In the genomic region with DNA sequence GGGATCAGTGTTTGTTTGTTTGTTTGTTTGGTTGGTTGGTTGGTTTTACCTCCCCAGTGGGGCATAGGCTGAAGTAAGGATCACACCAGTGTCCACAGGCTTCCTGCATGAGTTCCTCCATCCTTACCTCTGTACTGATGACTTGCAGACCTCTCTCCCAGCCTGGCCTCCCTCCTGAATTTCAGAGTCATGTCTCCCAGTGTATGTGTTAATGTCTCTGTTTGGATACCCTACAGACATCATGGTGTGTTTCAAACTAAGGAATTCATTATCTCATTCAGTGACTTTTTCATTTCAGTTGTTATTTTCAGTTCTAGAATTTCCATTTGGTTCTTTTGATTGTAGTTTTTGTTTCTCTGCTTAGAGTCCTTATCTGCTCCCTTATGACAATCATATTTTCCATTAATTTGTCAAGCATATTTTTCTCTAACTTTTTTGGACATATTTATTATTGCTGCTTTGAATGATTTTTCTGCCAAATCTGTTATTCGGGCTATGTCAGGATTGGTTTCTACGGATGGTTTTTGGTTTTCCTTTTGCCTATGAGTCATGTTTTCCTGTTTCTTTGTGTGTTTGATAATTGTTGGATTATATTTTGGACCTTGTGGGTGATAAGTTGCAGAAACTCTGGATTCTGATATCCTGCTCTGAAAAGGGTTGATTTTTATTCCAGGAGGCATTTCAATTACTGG, we compare ENCODE assay signal across 19 cellular contexts. TPM values are rescaled to one million over a fixed set of nuclear protein-coding genes. Genes with fewer than 3 reads are reported as not detected.
DNase-seq lines count a peak whose midpoint lies in the region; TF ChIP-seq lines count a peak whose summit lies in the region.
"Had no signal": no experiment of that assay in that cellular context is flagged by ENCODE, and none has a peak within 500 bp of the region (broad histone marks: within the 10 kb centered on the region; RNA-seq: fewer than 3 reads in every experiment).

No MANE protein-coding gene starts in this region.

- H3K27ac Mint-ChIP-seq in activated T-helper 2 cell treated with anti-CD3 and anti-CD28 coated beads, Interferon-gamma antibody, Interleukin-2, Interleukin-4, amounts not matched to agents 10 μg/mL and 5 μg/mL and 100 μg/mL, durations not matched to agents 14 hours and 24 hours and 36 hours = peak overlapping the region; percentile 73
- H3K27ac Mint-ChIP-seq: immature natural killer cell, progenitor cell of endocrine pancreas had no signal

- no peaks in the 10 kb centered on the region for H3K36me3 Mint-ChIP-seq in activated T-helper 2 cell treated with anti-CD3 and anti-CD28 coated beads, Interferon-gamma antibody, Interleukin-2, Interleukin-4, amounts not matched to agents 10 μg/mL and 5 μg/mL and 100 μg/mL, durations not matched to agents 14 hours and 24 hours and 36 hours (ENCODE audit: low read depth)
- H3K36me3 Mint-ChIP-seq: immature natural killer cell had no signal

- no peaks in the 10 kb centered on the region for H3K27me3 Mint-ChIP-seq in activated T-helper 2 cell treated with anti-CD3 and anti-CD28 coated beads, Interferon-gamma antibody, Interleukin-2, Interleukin-4, amounts not matched to agents 10 μg/mL and 5 μg/mL and 100 μg/mL, durations not matched to agents 14 hours and 24 hours and 36 hours (ENCODE audit: low read depth)
- H3K27me3 Mint-ChIP-seq: naive thymus-derived CD8-positive, alpha-beta T cell had no signal

- no peak overlapping the region for H3K4me3 ChIP-seq in A673 (ENCODE audit: low read depth, low read length, poor library complexity, severe bottlenecking)
- H3K4me3 ChIP-seq in fibroblast of lung (replicated peaks in 1 of 4; ENCODE audit: control extremely low read depth in 1 of 4, insufficient read depth in 1 of 4, low read depth in 3 of 4, low read length in 4 of 4) = no peak overlapping the region
- no peak overlapping the region for H3K4me3 ChIP-seq in lower leg skin (ENCODE audit: low read depth, poor library complexity, severe bottlenecking)
- H3K4me3 ChIP-seq: coronary artery, lung had no signal

- no peaks in the 10 kb centered on the region for H3K9me3 ChIP-seq in A673 (ENCODE audit: low read depth, low read length, poor library complexity, severe bottlenecking)
- H3K9me3 ChIP-seq in fibroblast of lung (ENCODE audit: control insufficient read depth, insufficient read depth, low read depth, low read length) = no peaks in the 10 kb centered on the region
- H3K9me3 ChIP-seq: Caco-2 had no signal

- H3K4me3 Mint-ChIP-seq in activated T-helper 2 cell treated with anti-CD3 and anti-CD28 coated beads, Interferon-gamma antibody, Interleukin-2, Interleukin-4, amounts not matched to agents 10 μg/mL and 5 μg/mL and 100 μg/mL, durations not matched to agents 14 hours and 24 hours and 36 hours (ENCODE audit: low read depth) = no peak overlapping the region
- H3K4me3 Mint-ChIP-seq: immature natural killer cell; naive thymus-derived CD8-positive, alpha-beta T cell had no signal

- CTCF ChIA-PET in A673 (lab: Charles Lee) = no interaction called here

- TF ChIP-seq CTCF in A673 (conservative IDR thresholded peaks at IDR 0.05; ENCODE audit: low read depth, low read length) (no peak), fibroblast of lung (conservative IDR thresholded peaks at IDR 0.05 in 1 of 2, IDR thresholded peaks at IDR 0.05 in 1 of 2; ENCODE audit: low read depth in 1 of 2, low read length in 2 of 2) (no peak), lower leg skin (IDR thresholded peaks at IDR 0.05) (no peak)

- H4K20me1 ChIP-seq in fibroblast of lung (ENCODE audit: control insufficient read depth, extremely low read depth, insufficient read depth, low read length) = no peaks in the 10 kb centered on the region

- 17 to 29% methylated on average over 2 of the region's 2 CpGs for WGBS in lower leg skin, 2 donors

- peaks cover 11% of the 10 kb centered on the region for H3K79me2 ChIP-seq in fibroblast of lung (ENCODE audit: control insufficient read depth, insufficient read depth, low read length)

- POLR2A ChIA-PET in A673 (lab: Charles Lee; ENCODE audit: low non-redundant PET) = no interaction called here

- peaks cover 10% of the 10 kb centered on the region for H3K4me1 Mint-ChIP-seq in activated T-helper 2 cell treated with anti-CD3 and anti-CD28 coated beads, Interferon-gamma antibody, Interleukin-2, Interleukin-4, amounts not matched to agents 10 μg/mL and 5 μg/mL and 100 μg/mL, durations not matched to agents 14 hours and 24 hours and 36 hours (ENCODE audit: low read depth)

- H3K4me2 ChIP-seq in fibroblast of lung (ENCODE audit: extremely low read depth, insufficient read depth, low read length) = no peak overlapping the region

- intact Hi-C loops in A673 (cut with micrococcal nuclease; ENCODE audit: unreplicated experiment) = loop anchor here (2.0 kb wide), 1 partner anchor 37 kb away; no protein-coding TSS in a partner anchor
- intact Hi-C loops in activated T-helper 2 cell treated with anti-CD3 and anti-CD28 coated beads, Interferon-gamma antibody, Interleukin-2, Interleukin-4, amounts not matched to agents 10 μg/mL and 5 μg/mL and 100 μg/mL, durations not matched to agents 14 hours and 24 hours and 36 hours (cut with micrococcal nuclease) = loop anchor here (2.0 kb wide), 1 partner anchor 21 kb away; no protein-coding TSS in a partner anchor
- intact Hi-C loops in lower leg skin (cut with DNase I; ENCODE audit: low total_unique reads) = no loop called here

- H3K9me3 Mint-ChIP-seq in activated T-helper 2 cell treated with anti-CD3 and anti-CD28 coated beads, Interferon-gamma antibody, Interleukin-2, Interleukin-4, amounts not matched to agents 10 μg/mL and 5 μg/mL and 100 μg/mL, durations not matched to agents 14 hours and 24 hours and 36 hours = peaks cover 6% of the 10 kb centered on the region

- peaks cover 70% of the 10 kb centered on the region for H3K36me3 ChIP-seq in A673 (ENCODE audit: insufficient read depth, low read length, poor library complexity, severe bottlenecking)
- H3K36me3 ChIP-seq in fibroblast of lung (ENCODE audit: control insufficient read depth, insufficient read depth, low read length) = peaks cover 3% of the 10 kb centered on the region

- no peaks in the 10 kb centered on the region for H3K27me3 ChIP-seq in A673 (replicated peaks; ENCODE audit: insufficient read depth, low read depth, low read length, poor library complexity)
- no peaks in the 10 kb centered on the region for H3K27me3 ChIP-seq in fibroblast of lung (ENCODE audit: control insufficient read depth, insufficient read depth, low read length)

- no TSS peak for BruUV-seq in A673 (replicated peaks; lab: Mats Ljungman, UMichigan)

- DNase-seq in A673 (ENCODE audit: low spot score) = peak; percentile 72
- peak; percentile 36 for DNase-seq in HCEC 1CT
- DNase-seq in activated T-helper 2 cell treated with anti-CD3 and anti-CD28 coated beads, Interferon-gamma antibody, Interleukin-2, Interleukin-4, amounts not matched to agents 10 μg/mL and 5 μg/mL and 100 μg/mL, durations not matched to agents 14 hours and 24 hours and 36 hours (ENCODE audit: low spot score) = no peak
- DNase-seq in fibroblast of lung (ENCODE audit: low read depth in 2 of 2) = peak; percentile 23 to 57
- no peak for DNase-seq in inferior parietal cortex (ENCODE audit: extremely low spot score)
- no peak for DNase-seq in lower leg skin (ENCODE audit: low spot score in 2 of 2)
- no peak for DNase-seq in DMS153 treated with DMSO at 0.1 percent for 48 hours (lab: John Stamatoyannopoulos, UW; ENCODE audit: unreplicated experiment)
- no peak for DNase-seq in cortex of kidney (lab: John Stamatoyannopoulos, UW)
- DNase-seq: activated CD4-positive, alpha-beta T cell treated with anti-CD3 and anti-CD28 coated beads, Interleukin-2, amount 50 U/mL, for 4 hours; immature natural killer cell; MM.1S; naive thymus-derived CD8-positive, alpha-beta T cell; NCI-H187 treated with DMSO at 0.1 percent for 48 hours; SIG-M5 had no signal

- H2AFZ ChIP-seq in fibroblast of lung (ENCODE audit: low read length) = no peak overlapping the region

- H3K4me1 ChIP-seq in A673 (ENCODE audit: insufficient read depth, low read length, poor library complexity, severe bottlenecking) (peaks cover 67% of the 10 kb centered on the region), fibroblast of lung (ENCODE audit: control insufficient read depth, extremely low read depth, insufficient read depth, low read length) (peaks cover 25% of the 10 kb centered on the region)
- H3K4me1 ChIP-seq: Caco-2 had no signal

- H3K9ac ChIP-seq in fibroblast of lung (ENCODE audit: insufficient read depth, low read length) = no peak overlapping the region

- peak overlapping the region; percentile 86 for H3K27ac ChIP-seq in A673 (ENCODE audit: low read depth, low read length, poor library complexity, severe bottlenecking)
- peak overlapping the region; percentile 82 for H3K27ac ChIP-seq in fibroblast of lung (ENCODE audit: insufficient read depth, low read length)
- H3K27ac ChIP-seq: epithelial cell of prostate had no signal

- no peak for TF ChIP-seq POLR2A in lower leg skin (IDR thresholded peaks at IDR 0.05)

RNA-seq across cellular contexts. Expression of gene MYEOV, which starts 23.6 kb away (rescaled TPM):
- total RNA-seq in A673 (2021) = 174 and 192 TPM in 2 replicates
- total RNA-seq in activated T-helper 2 cell treated with anti-CD3 and anti-CD28 coated beads, Interferon-gamma antibody, Interleukin-2, Interleukin-4, amounts not matched to agents 10 μg/mL and 5 μg/mL and 100 μg/mL, durations not matched to agents 14 hours and 24 hours and 36 hours = 0.09 TPM in 1 of 2 replicates, not detected in the other
- total RNA-seq in fibroblast of lung = 1.2 TPM in 1 of 2 replicates, not detected in the other
- polyA plus RNA-seq in fibroblast of lung = 7.3 and 11.7 TPM in 2 replicates
- 11.8 and 28.9 TPM in 2 replicates for polyA plus RNA-seq in fibroblast of lung (2012)
- 3.0 and 40.6 TPM in 2 replicates for polyA minus RNA-seq in fibroblast of lung (ENCODE audit: low replicate concordance)
- 10 to 100 TPM; 13.9 to 32.9 (median 25.8) TPM for total RNA-seq in lower leg skin
- total RNA-seq: naive thymus-derived CD8-positive, alpha-beta T cell had no signal
- polyA plus RNA-seq: immature natural killer cell; naive thymus-derived CD8-positive, alpha-beta T cell had no signal

Comparison
In these comparisons a context has a peak if more than half of its experiments do, and no peak if none do; other contexts are left out.
1. DNase-seq: peak in A673 (single experiment), HCEC 1CT (single experiment) and fibroblast of lung (2 of 2); none in activated T-helper 2 cell treated with anti-CD3 and anti-CD28 coated beads, Interferon-gamma antibody, Interleukin-2, Interleukin-4, amounts not matched to agents 10 μg/mL and 5 μg/mL and 100 μg/mL, durations not matched to agents 14 hours and 24 hours and 36 hours (single experiment), inferior parietal cortex (single experiment), lower leg skin (0 of 2), DMS153 treated with DMSO at 0.1 percent for 48 hours (single experiment) and cortex of kidney (single experiment).